12 cellular contexts compared by ENCODE assay signal in genomic region chr7:46754135-46754730, GRCh38.
DNase-seq lines count a peak whose midpoint lies in the region; ATAC-seq and TF ChIP-seq lines count a peak whose summit lies in the region.
"Had no signal": no experiment of that assay in that cellular context is flagged by ENCODE, and none has a peak within 500 bp of the region (broad histone marks: within the 10 kb centered on the region; RNA-seq: fewer than 3 reads in every experiment).

No MANE protein-coding gene starts in this region.

- H3K27me3 ChIP-seq in left lung, result no peaks in the 10 kb centered on the region

- ATAC-seq in HG03135 (IDR thresholded peaks at IDR 0.05; ENCODE audit: unreplicated experiment), result no peak
- no peak for ATAC-seq in left lung

- TF ChIP-seq CTCF in fibroblast of the aortic adventitia (IDR thresholded peaks at IDR 0.05; ENCODE audit: insufficient read depth, low read length) (no peak), left lung (IDR thresholded peaks at IDR 0.05) (no peak)

- H3K36me3 ChIP-seq in left lung, result no peaks in the 10 kb centered on the region

- DNase-seq in ELR (ENCODE audit: low read depth) (peak; percentile 85), amniotic epithelial cell (ENCODE audit: low read depth) (peak; percentile 83), fibroblast of the aortic adventitia (ENCODE audit: low read depth) (peak; percentile 90), renal cortical epithelial cell (ENCODE audit: low read depth) (peak; percentile 72), T1000 (lab: John Stamatoyannopoulos, UW) (no peak), left lung (no peak)
- DNase-seq in stimulated activated CD4-positive, alpha-beta T cell treated with anti-CD3 and anti-CD28 coated beads, Interleukin-4, amount 100 ng/mL, for 4 hours, result no peak
- DNase-seq: CD4-positive, alpha-beta T cell; effector CD8-positive, alpha-beta T cell; NCI-H1694 treated with DMSO at 0.1 percent for 48 hours; T-helper 9 cell had no signal

- H3K4me1 ChIP-seq in left lung, result no peaks in the 10 kb centered on the region

- H3K9me3 ChIP-seq in left lung, result no peaks in the 10 kb centered on the region

- intact Hi-C loops in left lung (cut with DNase I), result no loop called here

- no peak overlapping the region for H3K27ac ChIP-seq in left lung

- H3K4me3 ChIP-seq in fibroblast of the aortic adventitia (ENCODE audit: low read depth, low read length) (no peak overlapping the region), left lung (no peak overlapping the region)

Comparison
In these comparisons a context has a peak if more than half of its experiments do, and no peak if none do; other contexts are left out.
1. DNase-seq: peak in ELR (single experiment), amniotic epithelial cell (single experiment), fibroblast of the aortic adventitia (single experiment) and renal cortical epithelial cell (single experiment); none in stimulated activated CD4-positive, alpha-beta T cell treated with anti-CD3 and anti-CD28 coated beads, Interleukin-4, amount 100 ng/mL, for 4 hours (0 of 2), T1000 (single experiment) and left lung (0 of 2).